In genomic region chr9:133121200-133122166, GRCh38 we compare ENCODE assay signal across 8 cellular contexts.
DNase-seq lines count a peak whose midpoint lies in the region; ATAC-seq and TF ChIP-seq lines count a peak whose summit lies in the region.

RALGDS (minus strand) TSS chr9:133121240; CDS start chr9:133121154, 86 bp downstream.

- in situ Hi-C loops in ACHN (cut with HindIII; ENCODE audit: low pct_ligation_motif_present, low pct_unique_long_range_greater_than_20kb, low sequenced_read_pairs), result no loop called here

- H3K4me3 ChIP-seq in choroid plexus epithelial cell (ENCODE audit: low read depth, low read length), result peak within 1 kb of the TSS; percentile 68

- DNase-seq in ACHN (peak; percentile 80), NCI-H510A (lab: John Stamatoyannopoulos, UW) (peak; percentile 68), choroid plexus epithelial cell (ENCODE audit: low read depth) (peak; percentile 83), kidney tubule cell (ENCODE audit: low spot score) (peak; percentile 86)
- DNase-seq in activated CD4-positive, alpha-beta T cell treated with anti-CD3 and anti-CD28 coated beads for 4 hours, result peak; percentile 91
- DNase-seq in stimulated activated CD4-positive, alpha-beta T cell treated with anti-CD3 and anti-CD28 coated beads, Interleukin-1b, Interleukin-23, amount 100 ng/mL, for 1 hour (ENCODE audit: low read depth in 2 of 2), result peak; percentile 83 to 89

- no peak for TF ChIP-seq CTCF in choroid plexus epithelial cell (conservative IDR thresholded peaks at IDR 0.05; ENCODE audit: low read depth, low read length)

- ATAC-seq in GM19023 (IDR thresholded peaks at IDR 0.05; ENCODE audit: unreplicated experiment), result peak; percentile 63
- peak; percentile 55 for ATAC-seq in HG03196 (IDR thresholded peaks at IDR 0.05; ENCODE audit: unreplicated experiment)

Comparison
In these comparisons a context has a peak if more than half of its experiments do, and no peak if none do; other contexts are left out.
1. Peak in every context shown above with its lines: DNase-seq, ATAC-seq and H3K4me3 ChIP-seq.